ENCODE assay signal across 24 cellular contexts in genomic region chr1:157367870-157368269, GRCh38.
"Had no signal": no experiment of that assay in that cellular context is flagged by ENCODE, and none has a peak within 500 bp of the region (broad histone marks: within the 10 kb centered on the region; RNA-seq: fewer than 3 reads in every experiment).

No MANE protein-coding gene starts in this region.

- H3K9me3 ChIP-seq: left ventricle myocardium inferior, mucosa of descending colon, ovary, right atrium auricular region, right lobe of liver, tibial nerve, upper lobe of left lung, vagina had no signal

- H3K4me3 Mint-ChIP-seq: naive thymus-derived CD4-positive, alpha-beta T cell; natural killer cell treated with Interleukin-12 subunit alpha and Interleukin-12 subunit beta and Interleukin-15 and Interleukin-18, amount 100 ng/mL, for 72 hours; stimulated activated memory B cell treated with anti-CD40 and anti-IgM and Interleukin-4, amounts not matched to agents 10 μg/mL and 1 μg/mL and 100 μg/mL, for 72 hours; stimulated activated naive CD8-positive, alpha-beta T cell treated with anti-CD3 and anti-CD28 coated beads, Interleukin-15, amount 100 ng/mL, for 72 hours had no signal

- H3K27me3 Mint-ChIP-seq: stimulated activated memory B cell treated with anti-CD40 and anti-IgM and Interleukin-4, amounts not matched to agents 10 μg/mL and 1 μg/mL and 100 μg/mL, for 72 hours had no signal

- H3K27ac ChIP-seq: left ventricle myocardium inferior, ovary, right atrium auricular region, right lobe of liver, tibial nerve, upper lobe of left lung, vagina had no signal

- H3K36me3 Mint-ChIP-seq: naive thymus-derived CD4-positive, alpha-beta T cell; natural killer cell treated with Interleukin-12 subunit alpha and Interleukin-12 subunit beta and Interleukin-15 and Interleukin-18, amount 100 ng/mL, for 72 hours; stimulated activated memory B cell treated with anti-CD40 and anti-IgM and Interleukin-4, amounts not matched to agents 10 μg/mL and 1 μg/mL and 100 μg/mL, for 72 hours had no signal

- H3K27ac Mint-ChIP-seq: naive thymus-derived CD4-positive, alpha-beta T cell; natural killer cell treated with Interleukin-12 subunit alpha and Interleukin-12 subunit beta and Interleukin-15 and Interleukin-18, amount 100 ng/mL, for 72 hours; progenitor cell of endocrine pancreas; stimulated activated memory B cell treated with anti-CD40 and anti-IgM and Interleukin-4, amounts not matched to agents 10 μg/mL and 1 μg/mL and 100 μg/mL, for 72 hours; stimulated activated naive CD8-positive, alpha-beta T cell treated with anti-CD3 and anti-CD28 coated beads, Interleukin-15, amount 100 ng/mL, for 72 hours had no signal

- H3K4me1 Mint-ChIP-seq: naive thymus-derived CD4-positive, alpha-beta T cell; stimulated activated naive CD8-positive, alpha-beta T cell treated with anti-CD3 and anti-CD28 coated beads, Interleukin-15, amount 100 ng/mL, for 72 hours had no signal

- ATAC-seq: mucosa of descending colon; naive thymus-derived CD4-positive, alpha-beta T cell; natural killer cell treated with Interleukin-12 subunit alpha and Interleukin-12 subunit beta and Interleukin-15 and Interleukin-18, amount 100 ng/mL, for 72 hours; right lobe of liver; stimulated activated memory B cell treated with anti-CD40 and anti-IgM and Interleukin-4, amounts not matched to agents 10 μg/mL and 1 μg/mL and 100 μg/mL, for 72 hours; stimulated activated naive CD8-positive, alpha-beta T cell treated with anti-CD3 and anti-CD28 coated beads, Interleukin-15, amount 100 ng/mL, for 72 hours had no signal

- H3K27me3 ChIP-seq: ovary, right atrium auricular region, right lobe of liver, tibial nerve, upper lobe of left lung, vagina had no signal

- DNase-seq: hippocampal formation; kidney glomerular epithelial cell; left ventricle myocardium inferior; midbrain; mucosa of descending colon; naive thymus-derived CD4-positive, alpha-beta T cell; ovary; right lobe of liver; stimulated activated CD4-positive, alpha-beta T cell treated with anti-CD3 and anti-CD28 coated beads, Interleukin-1b, Interleukin-23, amount 100 ng/mL, for 48 hours; stimulated activated CD4-positive, alpha-beta T cell treated with anti-CD3 and anti-CD28 coated beads, Interleukin-2, amount 100 ng/mL, for 48 hours; stimulated activated CD4-positive, alpha-beta T cell treated with anti-CD3 and anti-CD28 coated beads, Interleukin-4, amount 100 ng/mL, for 4 hours; stimulated activated CD8-positive, alpha-beta memory T cell treated with anti-CD3 and anti-CD28 coated beads, Interleukin-4, amount 100 ng/mL, for 48 hours; stimulated activated naive CD4-positive, alpha-beta T cell treated with Interleukin-2 at 50 U/mL for 16 hours; stimulated activated naive CD8-positive, alpha-beta T cell treated with anti-CD3 and anti-CD28 coated beads, Interleukin-15, amount 100 ng/mL, for 72 hours; substantia nigra; upper lobe of left lung had no signal

- H3K4me1 ChIP-seq: left ventricle myocardium inferior, right atrium auricular region, right lobe of liver, tibial nerve, upper lobe of left lung, vagina had no signal

- H3K4me3 ChIP-seq: left ventricle myocardium inferior, lung, mucosa of descending colon, ovary, right atrium auricular region, right lobe of liver, smooth muscle cell, tibial nerve, upper lobe of left lung, vagina had no signal

- H3K4me2 ChIP-seq: smooth muscle cell had no signal

- H3K9me3 Mint-ChIP-seq: naive thymus-derived CD4-positive, alpha-beta T cell; natural killer cell treated with Interleukin-12 subunit alpha and Interleukin-12 subunit beta and Interleukin-15 and Interleukin-18, amount 100 ng/mL, for 72 hours; stimulated activated memory B cell treated with anti-CD40 and anti-IgM and Interleukin-4, amounts not matched to agents 10 μg/mL and 1 μg/mL and 100 μg/mL, for 72 hours; stimulated activated naive CD8-positive, alpha-beta T cell treated with anti-CD3 and anti-CD28 coated beads, Interleukin-15, amount 100 ng/mL, for 72 hours had no signal

- H3K36me3 ChIP-seq: left ventricle myocardium inferior, ovary, right atrium auricular region, right lobe of liver, tibial nerve, upper lobe of left lung, vagina had no signal
